Comparison of ENCODE assay signal across 17 cellular contexts in genomic region chr11:69212121-69213110, GRCh38. TPM values are rescaled to one million over a fixed set of nuclear protein-coding genes. Genes with fewer than 3 reads are reported as not detected.
A peak's percentile ranks its signal among the peaks of the same experiment; 100 is the strongest.
DNase-seq lines count a peak whose midpoint lies in the region; ATAC-seq and TF ChIP-seq lines count a peak whose summit lies in the region.
"Had no signal": no experiment of that assay in that cellular context is flagged by ENCODE, and none has a peak within 500 bp of the region (broad histone marks: within the 10 kb centered on the region; RNA-seq: fewer than 3 reads in every experiment).

No MANE protein-coding gene starts in this region.

- no peaks in the 10 kb centered on the region for H3K36me3 ChIP-seq in HCT116 (ENCODE audit: control insufficient read depth in 1 of 2, insufficient read depth in 2 of 2, low read length in 2 of 2)
- H3K36me3 ChIP-seq: esophagus squamous epithelium had no signal

- no peak for ATAC-seq in HCT116
- ATAC-seq in GM19035 (IDR thresholded peaks at IDR 0.05; ENCODE audit: unreplicated experiment), result no peak
- ATAC-seq in HG02970 (IDR thresholded peaks at IDR 0.05; ENCODE audit: low FRiP score, unreplicated experiment), result no peak
- no peak for ATAC-seq in HG03025 (IDR thresholded peaks at IDR 0.05; ENCODE audit: low FRiP score, unreplicated experiment)
- ATAC-seq: body of pancreas had no signal

- H3K79me2 ChIP-seq in HCT116 (ENCODE audit: insufficient read depth, low read length), result no peaks in the 10 kb centered on the region

- peak; percentile 28 for TF ChIP-seq CTCF in AG09319 (IDR thresholded peaks at IDR 0.05; ENCODE audit: low read depth, low read length)
- peak; percentile 9 to 27 (median 10); a peak in 1 of 6 replicates for TF ChIP-seq CTCF in HCT116 (IDR thresholded peaks at IDR 0.05 in 2 of 3, conservative IDR thresholded peaks at IDR 0.05 in 1 of 3; ENCODE audit: borderline replicate concordance in 1 of 3, insufficient read depth in 1 of 3, low read depth in 2 of 3, low read length in 2 of 3)
- TF ChIP-seq CTCF in choroid plexus epithelial cell (conservative IDR thresholded peaks at IDR 0.05; ENCODE audit: low read depth, low read length), result peak; percentile 59
- peak; percentile 38 to 57 (median 43) for TF ChIP-seq CTCF in nephron (IDR thresholded peaks at IDR 0.05; ENCODE audit: unreplicated experiment in 3 of 3)

- peak overlapping the region in 2 of 3 experiments; percentile 26 to 31 for H3K27ac Mint-ChIP-seq in nephron
- H3K27ac Mint-ChIP-seq: activated CD8-positive, alpha-beta T cell treated with anti-CD3 and anti-CD28 coated beads for 36 hours had no signal

- H2AFZ ChIP-seq in HCT116 (ENCODE audit: low read depth, low read length, poor library complexity, severe bottlenecking), result no peak overlapping the region

- no peak for TF ChIP-seq POLR2A in HCT116 (IDR thresholded peaks at IDR 0.05; ENCODE audit: borderline replicate concordance, extremely low read depth, insufficient read depth, insufficient read length)

- H3K9me2 ChIP-seq in HCT116 (ENCODE audit: insufficient read depth), result no peaks in the 10 kb centered on the region

- H3K27me3 ChIP-seq in HCT116 (ENCODE audit: insufficient read depth, low read length), result no peaks in the 10 kb centered on the region
- H3K27me3 ChIP-seq: body of pancreas had no signal

- no peak overlapping the region for H3K4me2 ChIP-seq in HCT116 (ENCODE audit: low read length)

- H3K9ac ChIP-seq in HCT116 (ENCODE audit: low read length), result no peak overlapping the region

- CTCF ChIA-PET in HCT116 (lab: Charles Lee), result no interaction called here

- intact Hi-C loops in HCT116 (cut with micrococcal nuclease), result no loop called here

- no TSS peak for BruUV-seq in HCT116 (replicated peaks; lab: Mats Ljungman, UMichigan)

- H3K36me3 Mint-ChIP-seq in nephron (ENCODE audit: low read depth), result peaks cover 5% of the 10 kb centered on the region

- H3K27ac ChIP-seq in HCT116 (ENCODE audit: low read depth, low read length), result no peak overlapping the region
- H3K27ac ChIP-seq: body of pancreas, esophagus squamous epithelium had no signal

- H3K4me1 Mint-ChIP-seq in nephron, result no peaks in the 10 kb centered on the region

- POLR2A ChIA-PET in HCT116 (lab: Charles Lee), result no interaction called here

- peaks cover 8% of the 10 kb centered on the region for H3K9me3 Mint-ChIP-seq in nephron
- H3K9me3 Mint-ChIP-seq: activated CD8-positive, alpha-beta T cell treated with anti-CD3 and anti-CD28 coated beads for 36 hours had no signal

- no peak overlapping the region for H3K4me3 Mint-ChIP-seq in nephron
- H3K4me3 Mint-ChIP-seq: activated CD8-positive, alpha-beta T cell treated with anti-CD3 and anti-CD28 coated beads for 36 hours had no signal

- TF ChIP-seq RAD21 in HCT116 (IDR thresholded peaks at IDR 0.05; ENCODE audit: low read depth), result peak; percentile 14; the same call in 1 of the 2 replicates

- H3K4me3 ChIP-seq in HCT116 (replicated peaks in 1 of 2; ENCODE audit: low read depth in 1 of 2, low read length in 2 of 2) (no peak overlapping the region), choroid plexus epithelial cell (ENCODE audit: low read depth, low read length) (no peak overlapping the region)
- H3K4me3 ChIP-seq: body of pancreas, esophagus squamous epithelium had no signal

- DNase-seq in AG09319 (ENCODE audit: extremely low read depth, low read depth), result no peak
- DNase-seq in HCT116 (ENCODE audit: low read depth, low spot score), result no peak
- DNase-seq in choroid plexus epithelial cell (ENCODE audit: low read depth), result peak; percentile 19
- DNase-seq in activated CD4-positive, alpha-beta T cell treated with anti-CD3 and anti-CD28 coated beads for 48 hours, result no peak
- DNase-seq: DMS 273 treated with DMSO at 0.1 percent for 48 hours, esophagus squamous epithelium, MV-4-11, NCI-H774, SW 1271 had no signal

- RAD21 ChIA-PET in HCT116 (lab: Charles Lee; ENCODE audit: low non-redundant PET in 1 of 2, low total read pairs in 2 of 2, uncharacterized antibody in 2 of 2, unreplicated experiment in 2 of 2), result no interaction called here

- H4K20me1 ChIP-seq in HCT116 (ENCODE audit: insufficient read depth), result no peaks in the 10 kb centered on the region

- peaks cover 0 to 19% of the 10 kb centered on the region in 2 experiments; a peak in 2 of 4 replicates for H3K4me1 ChIP-seq in HCT116 (ENCODE audit: control insufficient read depth in 1 of 2, insufficient read depth in 2 of 2, low read length in 2 of 2)
- H3K4me1 ChIP-seq: body of pancreas had no signal

- no peaks in the 10 kb centered on the region for H3K9me3 ChIP-seq in HCT116 (ENCODE audit: control insufficient read depth in 1 of 2, insufficient read depth in 1 of 2, low read depth in 1 of 2, low read length in 2 of 2)
- H3K9me3 ChIP-seq: body of pancreas had no signal

- peaks cover 17% of the 10 kb centered on the region for H3K27me3 Mint-ChIP-seq in nephron (ENCODE audit: low read depth)

TF ChIP-seq in HCT116, 20 proteins besides CTCF, POLR2A, EP300 and RAD21:
- TF ChIP-seq CEBPB (IDR thresholded peaks at IDR 0.05; ENCODE audit: low read depth) (no peak), EZH2 (IDR thresholded peaks at IDR 0.05) (no peak), ATF3 (IDR thresholded peaks at IDR 0.05) (no peak), CBX3 (IDR thresholded peaks at IDR 0.05; ENCODE audit: low read depth) (no peak), ZFX (IDR thresholded peaks at IDR 0.05) (no peak), SIN3A (IDR thresholded peaks at IDR 0.05; ENCODE audit: low read depth) (no peak), SP1 (IDR thresholded peaks at IDR 0.05; ENCODE audit: low read depth) (no peak), EGR1 (IDR thresholded peaks at IDR 0.05; ENCODE audit: low read depth) (no peak), YY1 (IDR thresholded peaks at IDR 0.05; ENCODE audit: extremely low read depth, insufficient replicate concordance, low read depth, low read length) (no peak), ZBTB33 (IDR thresholded peaks at IDR 0.05; ENCODE audit: extremely low read depth, insufficient replicate concordance, low read length) (no peak), ELF1 (IDR thresholded peaks at IDR 0.05; ENCODE audit: borderline replicate concordance, low read depth) (no peak), FOSL1 (IDR thresholded peaks at IDR 0.05; ENCODE audit: low read depth) (no peak), ZNF274 (IDR thresholded peaks at IDR 0.05; ENCODE audit: low read depth, low read length) (no peak), SRF (IDR thresholded peaks at IDR 0.05; ENCODE audit: low read depth) (no peak), EZH2phosphoT487 (IDR thresholded peaks at IDR 0.05; ENCODE audit: borderline replicate concordance) (no peak), POLR2AphosphoS5 (IDR thresholded peaks at IDR 0.05; ENCODE audit: low read depth, low read length) (no peak), JUND (IDR thresholded peaks at IDR 0.05) (no peak), TCF7L2 (IDR thresholded peaks at IDR 0.05; ENCODE audit: borderline replicate concordance, extremely low read depth, insufficient read depth, insufficient read length) (no peak)
- TF ChIP-seq, protein P1, sequence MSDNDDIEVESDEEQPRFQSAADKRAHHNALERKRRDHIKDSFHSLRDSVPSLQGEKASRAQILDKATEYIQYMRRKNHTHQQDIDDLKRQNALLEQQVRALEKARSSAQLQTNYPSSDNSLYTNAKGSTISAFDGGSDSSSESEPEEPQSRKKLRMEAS (IDR thresholded peaks at IDR 0.05), result no peak
- TF ChIP-seq, protein P2, sequence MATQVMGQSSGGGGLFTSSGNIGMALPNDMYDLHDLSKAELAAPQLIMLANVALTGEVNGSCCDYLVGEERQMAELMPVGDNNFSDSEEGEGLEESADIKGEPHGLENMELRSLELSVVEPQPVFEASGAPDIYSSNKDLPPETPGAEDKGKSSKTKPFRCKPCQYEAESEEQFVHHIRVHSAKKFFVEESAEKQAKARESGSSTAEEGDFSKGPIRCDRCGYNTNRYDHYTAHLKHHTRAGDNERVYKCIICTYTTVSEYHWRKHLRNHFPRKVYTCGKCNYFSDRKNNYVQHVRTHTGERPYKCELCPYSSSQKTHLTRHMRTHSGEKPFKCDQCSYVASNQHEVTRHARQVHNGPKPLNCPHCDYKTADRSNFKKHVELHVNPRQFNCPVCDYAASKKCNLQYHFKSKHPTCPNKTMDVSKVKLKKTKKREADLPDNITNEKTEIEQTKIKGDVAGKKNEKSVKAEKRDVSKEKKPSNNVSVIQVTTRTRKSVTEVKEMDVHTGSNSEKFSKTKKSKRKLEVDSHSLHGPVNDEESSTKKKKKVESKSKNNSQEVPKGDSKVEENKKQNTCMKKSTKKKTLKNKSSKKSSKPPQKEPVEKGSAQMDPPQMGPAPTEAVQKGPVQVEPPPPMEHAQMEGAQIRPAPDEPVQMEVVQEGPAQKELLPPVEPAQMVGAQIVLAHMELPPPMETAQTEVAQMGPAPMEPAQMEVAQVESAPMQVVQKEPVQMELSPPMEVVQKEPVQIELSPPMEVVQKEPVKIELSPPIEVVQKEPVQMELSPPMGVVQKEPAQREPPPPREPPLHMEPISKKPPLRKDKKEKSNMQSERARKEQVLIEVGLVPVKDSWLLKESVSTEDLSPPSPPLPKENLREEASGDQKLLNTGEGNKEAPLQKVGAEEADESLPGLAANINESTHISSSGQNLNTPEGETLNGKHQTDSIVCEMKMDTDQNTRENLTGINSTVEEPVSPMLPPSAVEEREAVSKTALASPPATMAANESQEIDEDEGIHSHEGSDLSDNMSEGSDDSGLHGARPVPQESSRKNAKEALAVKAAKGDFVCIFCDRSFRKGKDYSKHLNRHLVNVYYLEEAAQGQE (IDR thresholded peaks at IDR 0.05; ENCODE audit: low read depth), result no peak

RNA-seq across cellular contexts. Expression of gene SMIM38, which starts 56.7 kb away (rescaled TPM):
- total RNA-seq in HCT116 (2021; ENCODE audit: unreplicated experiment), result 0.54 TPM
- polyA plus RNA-seq in HCT116 (2012), result 0.16 and 0.26 TPM in 2 replicates
- total RNA-seq: H4 had no signal
- polyA plus RNA-seq: mammary epithelial cell had no signal
